In the genomic region with DNA sequence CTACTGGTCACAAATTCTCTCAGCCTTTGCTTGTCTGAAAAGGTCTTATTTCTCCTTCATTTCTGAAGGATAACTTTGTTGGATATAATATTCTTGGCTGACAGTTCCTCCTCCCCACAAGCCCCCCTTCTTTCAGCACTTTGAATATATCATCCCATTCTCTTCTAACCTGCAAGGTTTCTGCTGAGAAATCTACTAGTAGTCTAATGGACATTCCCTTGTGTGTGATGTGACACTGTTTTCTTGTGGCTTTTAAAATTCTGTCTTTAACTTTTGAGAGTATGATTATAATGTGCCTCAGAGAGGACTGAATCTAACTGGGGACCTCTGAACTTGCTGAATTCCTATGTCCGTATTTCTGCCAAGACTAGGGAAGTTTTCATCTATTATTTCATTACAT, we compare ENCODE assay signal across 11 cellular contexts.
"Had no signal": no experiment of that assay in that cellular context is flagged by ENCODE, and none has a peak within 500 bp of the region (broad histone marks: within the 10 kb centered on the region; RNA-seq: fewer than 3 reads in every experiment).

No MANE protein-coding gene starts in this region.

- H3K36me3 ChIP-seq: HAP-1 had no signal

- FAIRE-seq: H1, H54 had no signal

- H3K4me2 ChIP-seq: GM23338 had no signal

- H3K9me3 ChIP-seq: HAP-1 had no signal

- DNase-seq: GM23248, GOT3, H7, H9, HCEC 1CT, HFFc6 had no signal

- H2AFZ ChIP-seq: GM23248, GM23338 had no signal

- H3K9ac ChIP-seq: GM23248 had no signal

- ATAC-seq: GM23338, HCT116 had no signal

- H3K4me3 ChIP-seq: GM23248, GM23338, HAP-1 had no signal

- H3K27ac ChIP-seq: GM23248 had no signal
